Comparison of ENCODE assay signal across 20 cellular contexts in genomic region chr17:37133131-37133530, GRCh38.
DNase-seq lines count a peak whose midpoint lies in the region; ATAC-seq and TF ChIP-seq lines count a peak whose summit lies in the region.
"Had no signal": no experiment of that assay in that cellular context is flagged by ENCODE, and none has a peak within 500 bp of the region (broad histone marks: within the 10 kb centered on the region; RNA-seq: fewer than 3 reads in every experiment).

No MANE protein-coding gene starts in this region.

- H3K4me1 Mint-ChIP-seq in nephron progenitor cell, result peaks cover 77% of the 10 kb centered on the region

- H3K9me3 ChIP-seq in upper lobe of left lung, result no peaks in the 10 kb centered on the region
- H3K9me3 ChIP-seq: BE2C, SJSA1 had no signal

- no peak overlapping the region for H3K27ac ChIP-seq in upper lobe of left lung
- H3K27ac ChIP-seq: RWPE1, SJSA1 had no signal

- peak; percentile 63 for DNase-seq in DMS79 (lab: John Stamatoyannopoulos, UW)
- peak; percentile 6 for DNase-seq in EL
- DNase-seq in NCI-H2227 treated with DMSO at 0.1 percent for 48 hours (lab: John Stamatoyannopoulos, UW), result peak; percentile 42
- no peak for DNase-seq in nephron progenitor cell
- no peak for DNase-seq in activated CD4-positive, alpha-beta T cell treated with anti-CD3 and anti-CD28 coated beads, Interleukin-2, amount 50 U/mL, for 4 hours
- DNase-seq in SIG-M5 treated with dmso at 0.1 percent for 504 hours (lab: John Stamatoyannopoulos, UW; ENCODE audit: unreplicated experiment), result no peak
- DNase-seq in upper lobe of left lung, result no peak
- DNase-seq: BE2C; CD8-positive, alpha-beta T cell; H9; IMR-90; MV-4-11; NCI-H1694; NCI-H2171; NCI-H524; NK-92 treated with Interleukin-12 subunit alpha and Interleukin-12 subunit beta, amount 100 ng/mL, for 24 hours; OCI-M1; T-cell had no signal

- peak overlapping the region; percentile 99 for H3K27ac Mint-ChIP-seq in nephron progenitor cell
- H3K27ac Mint-ChIP-seq: CD8-positive, alpha-beta T cell; T-cell had no signal

- peaks cover 22% of the 10 kb centered on the region for H3K36me3 Mint-ChIP-seq in nephron progenitor cell (ENCODE audit: low read depth)

- TF ChIP-seq CTCF in nephron progenitor cell (IDR thresholded peaks at IDR 0.05) (no peak), upper lobe of left lung (IDR thresholded peaks at IDR 0.05) (no peak)

- no peak for ATAC-seq in upper lobe of left lung (ENCODE audit: low FRiP score in 2 of 2)
- ATAC-seq: CD8-positive, alpha-beta T cell; T-cell had no signal

- 82 to 90% methylated on average over 5 of the region's 5 CpGs for WGBS in upper lobe of left lung, 2 donors

- H3K4me3 ChIP-seq in upper lobe of left lung, result no peak overlapping the region
- H3K4me3 ChIP-seq: SJSA1 had no signal

- H3K9me3 Mint-ChIP-seq in nephron progenitor cell, result no peaks in the 10 kb centered on the region
- H3K9me3 Mint-ChIP-seq: CD8-positive, alpha-beta T cell; H9; T-cell had no signal

- H3K4me3 Mint-ChIP-seq in nephron progenitor cell, result peak overlapping the region; percentile 52
- H3K4me3 Mint-ChIP-seq: CD8-positive, alpha-beta T cell; H9; T-cell had no signal

- no peaks in the 10 kb centered on the region for H3K27me3 ChIP-seq in upper lobe of left lung
- H3K27me3 ChIP-seq: BE2C, SJSA1 had no signal

- no peak for TF ChIP-seq EP300 in upper lobe of left lung (IDR thresholded peaks at IDR 0.05)

- H3K36me3 ChIP-seq in upper lobe of left lung, result peaks cover 4 to 27% (median 12%) of the 10 kb centered on the region in 4 donors

- no peaks in the 10 kb centered on the region for H3K4me1 ChIP-seq in upper lobe of left lung
- H3K4me1 ChIP-seq: SJSA1 had no signal

- no peak for TF ChIP-seq POLR2A in upper lobe of left lung (IDR thresholded peaks at IDR 0.05)

- peaks cover 6% of the 10 kb centered on the region for H3K27me3 Mint-ChIP-seq in nephron progenitor cell (ENCODE audit: low read depth, poor library complexity)
- H3K27me3 Mint-ChIP-seq: T-cell had no signal

Comparison
In these comparisons a context has a peak if more than half of its experiments do, and no peak if none do; other contexts are left out.
1. DNase-seq: peak in DMS79 (single experiment), EL (single experiment) and NCI-H2227 treated with DMSO at 0.1 percent for 48 hours (single experiment); none in nephron progenitor cell (single experiment), activated CD4-positive, alpha-beta T cell treated with anti-CD3 and anti-CD28 coated beads, Interleukin-2, amount 50 U/mL, for 4 hours (0 of 2), SIG-M5 treated with dmso at 0.1 percent for 504 hours (single experiment) and upper lobe of left lung (0 of 2).